In genomic region chr6:122788663-122789062, GRCh38 we compare ENCODE assay signal across 8 cellular contexts. TPM values are rescaled to one million over a fixed set of nuclear protein-coding genes. Genes with fewer than 3 reads are reported as not detected.
A peak's percentile ranks its signal among the peaks of the same experiment; 100 is the strongest.
DNase-seq lines count a peak whose midpoint lies in the region; ATAC-seq and TF ChIP-seq lines count a peak whose summit lies in the region.

No MANE protein-coding gene starts in this region.

- DNase-seq in HFF-Myc (ENCODE audit: extremely low read depth, low read depth) = no peak
- DNase-seq in WTC11 (ENCODE audit: low spot score) = no peak
- no peak for DNase-seq in iPS DF 6.9 (ENCODE audit: low read depth, low spot score)
- no peak for DNase-seq in stimulated activated CD4-positive, alpha-beta T cell treated with anti-CD3 and anti-CD28 coated beads, Interleukin-4, amount 100 ng/mL, for 1 hour
- no peak for DNase-seq in T1000 (lab: John Stamatoyannopoulos, UW)
- no peak for DNase-seq in GM10266 (ENCODE audit: extremely low spot score)

- POLR2A ChIA-PET in WTC11 (lab: Charles Lee) = interaction anchor here (0.7 to 1.7 kb wide), 2 partner anchors 51 to 87 kb away, joined by 3 to 5 read pairs; no protein-coding TSS in a partner anchor

- peak overlapping the region; percentile 71 for H3K27ac Mint-ChIP-seq in WTC11

- H3K9me3 ChIP-seq in iPS DF 6.9 (ENCODE audit: control insufficient read depth, insufficient read depth, low read length) (no peaks in the 10 kb centered on the region), skeletal muscle satellite cell (replicated peaks; ENCODE audit: low read length) (no peaks in the 10 kb centered on the region)

- WGBS in iPS DF 6.9 (ENCODE audit: insufficient coverage, insufficient read length) = no CpG with 5 or more reads among the region's 5 CpGs

- H3K4me1 ChIP-seq in iPS DF 6.9 (ENCODE audit: control insufficient read depth, insufficient read depth, low read length) = peaks cover 2% of the 10 kb centered on the region; the same call in 1 of the 2 replicates
- H3K4me1 ChIP-seq in skeletal muscle satellite cell (ENCODE audit: control insufficient read depth, insufficient read depth, low read length) = peaks cover 20% of the 10 kb centered on the region

- H3K4me3 Mint-ChIP-seq in WTC11 = peak overlapping the region; percentile 75

- no peaks in the 10 kb centered on the region for H3K36me3 Mint-ChIP-seq in WTC11

- ATAC-seq in WTC11 = no peak
- no peak for ATAC-seq in HG02642 (IDR thresholded peaks at IDR 0.05; ENCODE audit: poor library complexity, unreplicated experiment)

- peak overlapping the region; percentile 85 for H3K9ac ChIP-seq in skeletal muscle satellite cell (ENCODE audit: low read depth, low read length)

- H3K4me3 ChIP-seq in HFF-Myc (replicated peaks; ENCODE audit: low read depth, low read length) (peak overlapping the region; percentile 71), iPS DF 6.9 (ENCODE audit: low read length) (peak overlapping the region; percentile 26; the same call in 1 of the 2 replicates), skeletal muscle satellite cell (ENCODE audit: low read length) (peak overlapping the region; percentile 77)

- no peak overlapping the region for H3K27ac ChIP-seq in iPS DF 6.9 (ENCODE audit: low read length)

- no peaks in the 10 kb centered on the region for H3K9me3 Mint-ChIP-seq in WTC11

- H3K4me2 ChIP-seq in skeletal muscle satellite cell (ENCODE audit: low read length) = peak overlapping the region; percentile 89

- peaks cover 59% of the 10 kb centered on the region for H3K4me1 Mint-ChIP-seq in WTC11

- H3K27me3 ChIP-seq in iPS DF 6.9 (ENCODE audit: control insufficient read depth, insufficient read depth, low read length) (0 out of 2 replicates have a peak, but pooled peaks cover 1% of the 10 kb centered on the region), skeletal muscle satellite cell (ENCODE audit: control insufficient read depth, insufficient read depth, low read length) (no peaks in the 10 kb centered on the region)

- CTCF ChIA-PET in WTC11 (lab: Charles Lee) = interaction anchor here (0.6 to 2.0 kb wide), 15 partner anchors 8 to 297 kb away, joined by 3 to 17 read pairs (median 4); partner anchors contain the start of gene PKIB

- peaks cover 52% of the 10 kb centered on the region for H3K27me3 Mint-ChIP-seq in WTC11 (ENCODE audit: low read depth)

- H3K36me3 ChIP-seq in iPS DF 6.9 (ENCODE audit: control insufficient read depth, insufficient read depth, low read length) = no peaks in the 10 kb centered on the region
- no peaks in the 10 kb centered on the region for H3K36me3 ChIP-seq in skeletal muscle satellite cell (ENCODE audit: insufficient read depth, low read length)

- TF ChIP-seq CTCF in HFF-Myc (IDR thresholded peaks at IDR 0.05; ENCODE audit: low read depth, low read length, missing control alignments) (no peak), WTC11 (IDR thresholded peaks at IDR 0.05) (no peak), GM10266 (IDR thresholded peaks at IDR 0.05; ENCODE audit: control insufficient read depth, insufficient read depth, low read depth, missing control alignments) (no peak)

TF ChIP-seq in WTC11, 78 proteins besides CTCF, POLR2A, EP300 and RAD21:
- no peak for TF ChIP-seq ATF3 (CRISPR knock-in tag; conservative IDR thresholded peaks at IDR 0.05)
- TF ChIP-seq CREM (CRISPR knock-in tag; IDR thresholded peaks at IDR 0.05) = no peak
- no peak for TF ChIP-seq AR (CRISPR knock-in tag; IDR thresholded peaks at IDR 0.05)

RNA-seq across cellular contexts. Expression of gene SMPDL3A, which starts 0.4 kb away (rescaled TPM):
- total RNA-seq in WTC11 (2021) = 2.0 to 2.8 TPM (median 2.1 TPM) in 3 replicates
- 4.6 and 6.6 TPM in 2 replicates for total RNA-seq in skeletal muscle satellite cell (2012; rRNA removed)

RNA-seq across cellular contexts. Expression of gene FABP7, which starts 9.1 kb away (rescaled TPM):
- 5.9 to 7.2 TPM (median 7.0 TPM) in 3 replicates for total RNA-seq in WTC11 (2021)
- total RNA-seq in skeletal muscle satellite cell (2012; rRNA removed) = not detected in 2 replicates

Comparison
In these comparisons a context has a peak if more than half of its experiments do, and no peak if none do; other contexts are left out.
1. H3K4me3 ChIP-seq: peak in every context shown above with its lines; median percentile 77 in skeletal muscle satellite cell; 71 in HFF-Myc; 26 in iPS DF 6.9.